12 cellular contexts compared by ENCODE assay signal in the genomic region with DNA sequence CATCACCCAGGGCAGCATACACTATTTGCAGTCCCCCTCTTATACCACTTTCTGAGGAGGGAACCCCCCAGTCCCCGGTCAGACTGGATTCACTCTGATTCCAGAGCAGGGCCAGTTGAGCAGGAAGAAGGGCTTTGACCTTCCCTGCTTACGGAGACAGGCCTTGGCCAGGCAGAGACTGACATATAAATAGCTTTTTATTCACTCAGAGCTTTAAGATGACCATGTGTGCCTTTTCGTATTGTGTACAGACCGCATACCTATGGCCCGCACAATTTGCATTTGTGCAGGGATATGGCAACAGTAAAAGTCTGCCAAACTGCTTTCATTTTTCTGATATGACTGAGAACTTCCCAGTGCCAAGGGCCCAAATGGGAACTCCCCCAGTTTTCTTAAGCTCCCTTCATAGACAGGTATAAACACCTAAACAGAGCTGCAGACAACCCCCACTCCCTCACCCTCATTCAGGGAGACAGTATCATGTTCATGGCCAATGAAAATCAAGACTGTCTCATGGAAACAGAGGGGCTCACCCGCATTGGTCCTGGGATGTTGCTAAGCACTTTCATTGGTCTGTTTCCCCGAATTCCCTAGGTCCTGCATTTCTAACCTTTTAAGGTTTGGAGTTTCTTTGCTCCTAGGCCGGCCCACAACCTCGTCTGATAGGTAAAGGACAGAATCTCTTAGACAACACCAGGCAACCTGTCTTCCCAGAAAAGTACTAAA.
A peak's percentile ranks its signal among the peaks of the same experiment; 100 is the strongest.
DNase-seq lines count a peak whose midpoint lies in the region; ATAC-seq and TF ChIP-seq lines count a peak whose summit lies in the region.
"Had no signal": no experiment of that assay in that cellular context is flagged by ENCODE, and none has a peak within 500 bp of the region (broad histone marks: within the 10 kb centered on the region; RNA-seq: fewer than 3 reads in every experiment).

No MANE protein-coding gene starts in this region.

- no peak for DNase-seq in CD4-positive, alpha-beta memory T cell
- DNase-seq in NCI-H2196 treated with DMSO at 0.1 percent for 48 hours (lab: John Stamatoyannopoulos, UW; ENCODE audit: unreplicated experiment) (peak; percentile 6), coronary artery (ENCODE audit: low spot score) (peak; percentile 72), DMS53 treated with DMSO at 0.1 percent for 48 hours (lab: John Stamatoyannopoulos, UW; ENCODE audit: unreplicated experiment) (no peak), GM03348 (ENCODE audit: low spot score) (no peak), right lobe of liver (no peak)
- DNase-seq in activated CD8-positive, alpha-beta memory T cell treated with anti-CD3 and anti-CD28 coated beads, Interleukin-2, amount 10 ng/mL, durations not matched to agents 7 days and 5 days: no peak
- DNase-seq: stimulated activated naive CD8-positive, alpha-beta T cell treated with anti-CD3 and anti-CD28 coated beads, Interleukin-15, amount 100 ng/mL, for 72 hours had no signal

- H3K36me3 Mint-ChIP-seq in CD4-positive, alpha-beta memory T cell: no peaks in the 10 kb centered on the region
- H3K36me3 Mint-ChIP-seq in activated CD8-positive, alpha-beta memory T cell treated with anti-CD3 and anti-CD28 coated beads, Interleukin-2, amount 10 ng/mL, durations not matched to agents 7 days and 5 days: no peaks in the 10 kb centered on the region

- H3K9me3 Mint-ChIP-seq in CD4-positive, alpha-beta memory T cell: no peaks in the 10 kb centered on the region
- no peaks in the 10 kb centered on the region for H3K9me3 Mint-ChIP-seq in activated CD8-positive, alpha-beta memory T cell treated with anti-CD3 and anti-CD28 coated beads, Interleukin-2, amount 10 ng/mL, durations not matched to agents 7 days and 5 days (ENCODE audit: low read depth)
- H3K9me3 Mint-ChIP-seq: central memory CD8-positive, alpha-beta T cell; stimulated activated naive CD8-positive, alpha-beta T cell treated with anti-CD3 and anti-CD28 coated beads, Interleukin-15, amount 100 ng/mL, for 72 hours had no signal

- peaks cover 60% of the 10 kb centered on the region for H3K4me1 ChIP-seq in CD4-positive, alpha-beta memory T cell (ENCODE audit: insufficient read depth, low read length)
- H3K4me1 ChIP-seq in mesodermal cell (ENCODE audit: control insufficient read depth, insufficient read depth, low read length, poor library complexity, severe bottlenecking) (peaks cover 5% of the 10 kb centered on the region), right lobe of liver (no peaks in the 10 kb centered on the region)

- TF ChIP-seq POLR2A in right lobe of liver (IDR thresholded peaks at IDR 0.05): no peak

- TF ChIP-seq CTCF in coronary artery (IDR thresholded peaks at IDR 0.05): no peak
- TF ChIP-seq CTCF in right lobe of liver (IDR thresholded peaks at IDR 0.05): no peak

- H3K4me3 ChIP-seq in CD4-positive, alpha-beta memory T cell (ENCODE audit: low read length in 2 of 2): no peak overlapping the region
- H3K4me3 ChIP-seq in coronary artery (no peak overlapping the region), mesodermal cell (ENCODE audit: extremely low read depth, insufficient read depth, low read length, poor library complexity, severe bottlenecking) (no peak overlapping the region), right lobe of liver (no peak overlapping the region)
- H3K4me3 ChIP-seq: BLaER1 treated with 17β-estradiol and CSF1 and Interleukin-3, amounts not matched to agents 10 nM and 100 nM; PC-9 had no signal

- H3K4me1 Mint-ChIP-seq in CD4-positive, alpha-beta memory T cell: peaks cover 35 to 82% (median 57%) of the 10 kb centered on the region in 4 donors
- H3K4me1 Mint-ChIP-seq in activated CD8-positive, alpha-beta memory T cell treated with anti-CD3 and anti-CD28 coated beads, Interleukin-2, amount 10 ng/mL, durations not matched to agents 7 days and 5 days: peaks cover 16% of the 10 kb centered on the region
- H3K4me1 Mint-ChIP-seq: stimulated activated naive CD8-positive, alpha-beta T cell treated with anti-CD3 and anti-CD28 coated beads, Interleukin-15, amount 100 ng/mL, for 72 hours had no signal

- peak overlapping the region in 6 of 7 donors; percentile 21 to 95 (median 72) for H3K27ac Mint-ChIP-seq in CD4-positive, alpha-beta memory T cell
- no peak overlapping the region for H3K27ac Mint-ChIP-seq in activated CD8-positive, alpha-beta memory T cell treated with anti-CD3 and anti-CD28 coated beads, Interleukin-2, amount 10 ng/mL, durations not matched to agents 7 days and 5 days
- H3K27ac Mint-ChIP-seq: stimulated activated naive CD8-positive, alpha-beta T cell treated with anti-CD3 and anti-CD28 coated beads, Interleukin-15, amount 100 ng/mL, for 72 hours had no signal

- 81 to 90% methylated on average over 2 to 4 of the region's 9 CpGs for WGBS in mesodermal cell (ENCODE audit: insufficient coverage in 2 of 2), 2 experiments
- 72% methylated on average over 4 of the region's 9 CpGs for WGBS in right lobe of liver (ENCODE audit: insufficient coverage, low coverage, low lambda C conversion rate, missing lambda C conversion rate)

- H3K36me3 ChIP-seq in CD4-positive, alpha-beta memory T cell (ENCODE audit: insufficient read depth, low read length): no peaks in the 10 kb centered on the region
- H3K36me3 ChIP-seq in mesodermal cell (ENCODE audit: control insufficient read depth, insufficient read depth, low read length) (no peaks in the 10 kb centered on the region), right lobe of liver (no peaks in the 10 kb centered on the region)
- H3K36me3 ChIP-seq: BLaER1 treated with 17β-estradiol and CSF1 and Interleukin-3, amounts not matched to agents 10 nM and 100 nM had no signal

- no peaks in the 10 kb centered on the region for H3K27me3 Mint-ChIP-seq in CD4-positive, alpha-beta memory T cell
- peaks cover 8% of the 10 kb centered on the region for H3K27me3 Mint-ChIP-seq in activated CD8-positive, alpha-beta memory T cell treated with anti-CD3 and anti-CD28 coated beads, Interleukin-2, amount 10 ng/mL, durations not matched to agents 7 days and 5 days
- H3K27me3 Mint-ChIP-seq: central memory CD8-positive, alpha-beta T cell had no signal

- no peaks in the 10 kb centered on the region for H3K27me3 ChIP-seq in CD4-positive, alpha-beta memory T cell (ENCODE audit: insufficient read depth, low read length)
- no peaks in the 10 kb centered on the region for H3K27me3 ChIP-seq in right lobe of liver

- H3K4me3 Mint-ChIP-seq in CD4-positive, alpha-beta memory T cell: peak overlapping the region; percentile 28 to 86 (median 56)
- no peak overlapping the region for H3K4me3 Mint-ChIP-seq in activated CD8-positive, alpha-beta memory T cell treated with anti-CD3 and anti-CD28 coated beads, Interleukin-2, amount 10 ng/mL, durations not matched to agents 7 days and 5 days
- H3K4me3 Mint-ChIP-seq: central memory CD8-positive, alpha-beta T cell; stimulated activated naive CD8-positive, alpha-beta T cell treated with anti-CD3 and anti-CD28 coated beads, Interleukin-15, amount 100 ng/mL, for 72 hours had no signal

- POLR2A ChIA-PET in CD4-positive, alpha-beta memory T cell (lab: Charles Lee; ENCODE audit: partially characterized antibody): interaction anchor here (0.8 to 1.1 kb wide), 2 partner anchors 9 to 28 kb away, joined by 3 read pairs; no protein-coding TSS in a partner anchor

- ATAC-seq in activated CD8-positive, alpha-beta memory T cell treated with anti-CD3 and anti-CD28 coated beads, Interleukin-2, amount 10 ng/mL, durations not matched to agents 7 days and 5 days: no peak
- no peak for ATAC-seq in right lobe of liver
- ATAC-seq: stimulated activated naive CD8-positive, alpha-beta T cell treated with anti-CD3 and anti-CD28 coated beads, Interleukin-15, amount 100 ng/mL, for 72 hours had no signal

- CTCF ChIA-PET in CD4-positive, alpha-beta memory T cell (lab: Charles Lee; ENCODE audit: partially characterized antibody): interaction anchor here (1.0 to 1.5 kb wide), 2 partner anchors 24 to 28 kb away, joined by 3 to 5 read pairs; no protein-coding TSS in a partner anchor
- CTCF ChIA-PET in activated CD8-positive, alpha-beta memory T cell treated with anti-CD3 and anti-CD28 coated beads, Interleukin-2, amount 10 ng/mL, durations not matched to agents 7 days and 5 days (lab: Charles Lee): no interaction called here

- no peaks in the 10 kb centered on the region for H3K9me3 ChIP-seq in CD4-positive, alpha-beta memory T cell (ENCODE audit: control insufficient read depth in 1 of 2, low read length in 2 of 2)
- no peaks in the 10 kb centered on the region for H3K9me3 ChIP-seq in mesodermal cell (ENCODE audit: control insufficient read depth, low read length)
- no peaks in the 10 kb centered on the region for H3K9me3 ChIP-seq in right lobe of liver
- H3K9me3 ChIP-seq: BLaER1 treated with 17β-estradiol and CSF1 and Interleukin-3, amounts not matched to agents 10 nM and 100 nM had no signal

- intact Hi-C loops in CD4-positive, alpha-beta memory T cell (cut with micrococcal nuclease): loop anchor here (2.0 kb wide), 1 partner anchor 55 kb away; no protein-coding TSS in a partner anchor
- intact Hi-C loops in right lobe of liver (cut with DNase I): no loop called here

- no peak overlapping the region for H3K27ac ChIP-seq in CD4-positive, alpha-beta memory T cell (ENCODE audit: low read depth, low read length)
- H3K27ac ChIP-seq in coronary artery (peak overlapping the region; percentile 59 to 82), mesodermal cell (ENCODE audit: low read depth, low read length, severe bottlenecking) (peak overlapping the region; percentile 16), right lobe of liver (no peak overlapping the region)
- H3K27ac ChIP-seq: BLaER1 treated with 17β-estradiol and CSF1 and Interleukin-3, amounts not matched to agents 10 nM and 100 nM; PC-9 had no signal

Comparison
In these comparisons a context has a peak if more than half of its experiments do, and no peak if none do; other contexts are left out.
1. DNase-seq: peak in NCI-H2196 treated with DMSO at 0.1 percent for 48 hours (single experiment) and coronary artery (single experiment); none in CD4-positive, alpha-beta memory T cell (0 of 5), DMS53 treated with DMSO at 0.1 percent for 48 hours (single experiment), activated CD8-positive, alpha-beta memory T cell treated with anti-CD3 and anti-CD28 coated beads, Interleukin-2, amount 10 ng/mL, durations not matched to agents 7 days and 5 days (single experiment), GM03348 (single experiment) and right lobe of liver (0 of 3).
2. H3K27ac ChIP-seq: peak in coronary artery (2 of 2) and mesodermal cell (single experiment); none in CD4-positive, alpha-beta memory T cell (single experiment) and right lobe of liver (0 of 3).